ENCODE assay signal across 18 cellular contexts in the genomic region with DNA sequence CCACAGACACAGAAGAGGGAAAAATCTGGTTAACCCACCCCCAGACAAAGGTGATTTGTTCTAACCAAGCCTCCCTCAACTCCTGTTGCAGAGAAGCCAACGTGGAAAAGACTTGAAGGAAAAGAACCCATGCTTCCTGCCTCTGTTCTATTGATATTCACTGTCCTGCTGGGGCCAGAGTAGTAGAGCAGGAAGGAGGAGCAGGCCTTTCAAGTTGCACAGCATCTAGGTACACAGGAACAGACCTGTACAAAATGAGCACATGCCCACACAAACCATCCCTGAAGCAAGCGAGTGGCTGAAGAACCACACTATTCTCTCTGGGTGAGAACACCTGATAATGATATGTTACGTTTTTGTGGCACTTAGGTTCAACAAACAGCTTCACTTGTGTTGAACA. TPM values are rescaled to one million over a fixed set of nuclear protein-coding genes. Genes with fewer than 3 reads are reported as not detected.
DNase-seq lines count a peak whose midpoint lies in the region; ATAC-seq and TF ChIP-seq lines count a peak whose summit lies in the region.
"Had no signal": no experiment of that assay in that cellular context is flagged by ENCODE, and none has a peak within 500 bp of the region (broad histone marks: within the 10 kb centered on the region; RNA-seq: fewer than 3 reads in every experiment).

No MANE protein-coding gene starts in this region.

- peaks cover 100% of the 10 kb centered on the region for H3K4me1 Mint-ChIP-seq in stimulated activated naive CD8-positive, alpha-beta T cell treated with anti-CD3 and anti-CD28 coated beads, Interleukin-15, Interleukin-2, amounts not matched to agents 100 ng/mL and 50 ng/mL, for 24 hours (ENCODE audit: low read depth)
- peaks cover 87% of the 10 kb centered on the region for H3K4me1 Mint-ChIP-seq in activated T-helper 17 cell treated with anti-CD3 and anti-CD28 coated beads, Interleukin-2, amount 50 U/mL, for 72 hours

- intact Hi-C loops in esophagus muscularis mucosa (cut with DNase I) (no loop called here), A673 (cut with micrococcal nuclease; ENCODE audit: unreplicated experiment) (no loop called here)

- WGBS in esophagus muscularis mucosa = 74% methylated on average over 3 of the region's 3 CpGs

- ATAC-seq in stimulated activated naive CD8-positive, alpha-beta T cell treated with anti-CD3 and anti-CD28 coated beads, Interleukin-15, Interleukin-2, amounts not matched to agents 100 U/mL and 50 U/mL, for 24 hours = no peak
- no peak for ATAC-seq in activated T-helper 17 cell treated with anti-CD3 and anti-CD28 coated beads, Interleukin-2, amount 50 U/mL, for 72 hours (replicated peaks)
- no peak for ATAC-seq in HG02610 (IDR thresholded peaks at IDR 0.05; ENCODE audit: unreplicated experiment)
- ATAC-seq: body of pancreas had no signal

- BruUV-seq in A673 (replicated peaks; lab: Mats Ljungman, UMichigan) = no TSS peak

- H3K36me3 Mint-ChIP-seq in stimulated activated naive CD8-positive, alpha-beta T cell treated with anti-CD3 and anti-CD28 coated beads, Interleukin-15, Interleukin-2, amounts not matched to agents 100 ng/mL and 50 ng/mL, for 24 hours (ENCODE audit: low read depth) = peaks cover 73% of the 10 kb centered on the region
- H3K36me3 Mint-ChIP-seq in activated T-helper 17 cell treated with anti-CD3 and anti-CD28 coated beads, Interleukin-2, amount 50 U/mL, for 72 hours (ENCODE audit: low read depth) = peaks cover 100% of the 10 kb centered on the region

- no peaks in the 10 kb centered on the region for H3K9me3 ChIP-seq in esophagus muscularis mucosa
- no peaks in the 10 kb centered on the region for H3K9me3 ChIP-seq in A673 (ENCODE audit: low read depth, low read length, poor library complexity, severe bottlenecking)
- H3K9me3 ChIP-seq: body of pancreas, SJSA1, thoracic aorta had no signal

- no peak for DNase-seq in stimulated activated naive CD8-positive, alpha-beta T cell treated with anti-CD3 and anti-CD28 coated beads, Interleukin-15, Interleukin-2, amounts not matched to agents 100 U/mL and 50 U/mL, for 24 hours
- DNase-seq in esophagus muscularis mucosa (ENCODE audit: extremely low spot score) (peak; percentile 74), A673 (ENCODE audit: low spot score) (no peak), DMS53 (lab: John Stamatoyannopoulos, UW) (no peak)
- DNase-seq: activated B cell treated with CpG ODN at 0.5 μM for 24 hours, body of pancreas, endodermal cell, GF-D8, H7, KBM-7, NCI-H1436 treated with DMSO at 0.1 percent for 48 hours, NCI-H524 treated with DMSO at 0.1 percent for 48 hours had no signal

- no peaks in the 10 kb centered on the region for H3K27me3 Mint-ChIP-seq in stimulated activated naive CD8-positive, alpha-beta T cell treated with anti-CD3 and anti-CD28 coated beads, Interleukin-15, Interleukin-2, amounts not matched to agents 100 ng/mL and 50 ng/mL, for 24 hours
- no peaks in the 10 kb centered on the region for H3K27me3 Mint-ChIP-seq in activated T-helper 17 cell treated with anti-CD3 and anti-CD28 coated beads, Interleukin-2, amount 50 U/mL, for 72 hours
- H3K27me3 Mint-ChIP-seq: activated B cell treated with CpG ODN at 0.5 μM for 24 hours had no signal

- H3K27me3 ChIP-seq in esophagus muscularis mucosa (no peaks in the 10 kb centered on the region), A673 (replicated peaks; ENCODE audit: insufficient read depth, low read depth, low read length, poor library complexity) (no peaks in the 10 kb centered on the region)
- H3K27me3 ChIP-seq: body of pancreas, SJSA1 had no signal

- no peak for TF ChIP-seq EP300 in esophagus muscularis mucosa (IDR thresholded peaks at IDR 0.05)

- no peak overlapping the region for H3K27ac ChIP-seq in esophagus muscularis mucosa (replicated peaks in 1 of 4)
- H3K27ac ChIP-seq in A673 (ENCODE audit: low read depth, low read length, poor library complexity, severe bottlenecking) = no peak overlapping the region
- H3K27ac ChIP-seq: body of pancreas, SJSA1, thoracic aorta had no signal

- no peaks in the 10 kb centered on the region for H3K36me3 ChIP-seq in esophagus muscularis mucosa
- no peaks in the 10 kb centered on the region for H3K36me3 ChIP-seq in A673 (ENCODE audit: insufficient read depth, low read length, poor library complexity, severe bottlenecking)
- H3K36me3 ChIP-seq: SJSA1, thoracic aorta had no signal

- H3K9me3 Mint-ChIP-seq in stimulated activated naive CD8-positive, alpha-beta T cell treated with anti-CD3 and anti-CD28 coated beads, Interleukin-15, Interleukin-2, amounts not matched to agents 100 ng/mL and 50 ng/mL, for 24 hours = no peaks in the 10 kb centered on the region
- no peaks in the 10 kb centered on the region for H3K9me3 Mint-ChIP-seq in activated T-helper 17 cell treated with anti-CD3 and anti-CD28 coated beads, Interleukin-2, amount 50 U/mL, for 72 hours
- H3K9me3 Mint-ChIP-seq: activated B cell treated with CpG ODN at 0.5 μM for 24 hours, endodermal cell had no signal

- peak overlapping the region; percentile 79 for H3K27ac Mint-ChIP-seq in stimulated activated naive CD8-positive, alpha-beta T cell treated with anti-CD3 and anti-CD28 coated beads, Interleukin-15, Interleukin-2, amounts not matched to agents 100 ng/mL and 50 ng/mL, for 24 hours
- H3K27ac Mint-ChIP-seq in activated T-helper 17 cell treated with anti-CD3 and anti-CD28 coated beads, Interleukin-2, amount 50 U/mL, for 72 hours = peak overlapping the region; percentile 88
- H3K27ac Mint-ChIP-seq: activated B cell treated with CpG ODN at 0.5 μM for 24 hours, endodermal cell had no signal

- H3K4me1 ChIP-seq in esophagus muscularis mucosa (peaks cover 0 to 12% (median 9%) of the 10 kb centered on the region in 4 donors), A673 (ENCODE audit: insufficient read depth, low read length, poor library complexity, severe bottlenecking) (no peaks in the 10 kb centered on the region)

- TF ChIP-seq POLR2A in esophagus muscularis mucosa (IDR thresholded peaks at IDR 0.05; ENCODE audit: low read depth) = no peak

- no peak overlapping the region for H3K4me3 Mint-ChIP-seq in stimulated activated naive CD8-positive, alpha-beta T cell treated with anti-CD3 and anti-CD28 coated beads, Interleukin-15, Interleukin-2, amounts not matched to agents 100 ng/mL and 50 ng/mL, for 24 hours
- peak overlapping the region; percentile 74 for H3K4me3 Mint-ChIP-seq in activated T-helper 17 cell treated with anti-CD3 and anti-CD28 coated beads, Interleukin-2, amount 50 U/mL, for 72 hours
- H3K4me3 Mint-ChIP-seq: activated B cell treated with CpG ODN at 0.5 μM for 24 hours, endodermal cell had no signal

- CTCF ChIA-PET in A673 (lab: Charles Lee) = no interaction called here

- POLR2A ChIA-PET in A673 (lab: Charles Lee; ENCODE audit: low non-redundant PET) = no interaction called here

- no peak overlapping the region for H3K4me3 ChIP-seq in esophagus muscularis mucosa
- H3K4me3 ChIP-seq in A673 (ENCODE audit: low read depth, low read length, poor library complexity, severe bottlenecking) = no peak overlapping the region
- H3K4me3 ChIP-seq: body of pancreas, lung, SJSA1, thoracic aorta had no signal

- TF ChIP-seq CTCF in esophagus muscularis mucosa (IDR thresholded peaks at IDR 0.05) (no peak), A673 (conservative IDR thresholded peaks at IDR 0.05; ENCODE audit: low read depth, low read length) (no peak)

RNA-seq across cellular contexts. Expression of gene RASGRP1, which starts 29.9 kb away (rescaled TPM):
- total RNA-seq in activated T-helper 17 cell treated with anti-CD3 and anti-CD28 coated beads, Interleukin-2, amount 50 U/mL, for 72 hours = 100 to 1,000 TPM; 118 to 164 TPM
- total RNA-seq in esophagus muscularis mucosa = under 1 TPM; 0.29 to 0.99 (median 0.66) TPM
- total RNA-seq in A673 (2021) = not detected in 2 replicates
- total RNA-seq: SJSA1 had no signal

Comparison
In these comparisons a context has a peak if more than half of its experiments do, and no peak if none do; other contexts are left out.
1. RNA of gene RASGRP1, which starts 29.9 kb away (total RNA-seq): 118 to 164 TPM in activated T-helper 17 cell treated with anti-CD3 and anti-CD28 coated beads, Interleukin-2, amount 50 U/mL, for 72 hours; 0.29 to 0.99 TPM in esophagus muscularis mucosa and not detected in A673; every median in the first group is over 10 times any median in the second.